15 cellular contexts compared by ENCODE assay signal in genomic region chr2:167134381-167135072, GRCh38.
DNase-seq lines count a peak whose midpoint lies in the region; ATAC-seq, FAIRE-seq and TF ChIP-seq lines count a peak whose summit lies in the region.
"Had no signal": no experiment of that assay in that cellular context is flagged by ENCODE, and none has a peak within 500 bp of the region (broad histone marks: within the 10 kb centered on the region; RNA-seq: fewer than 3 reads in every experiment).

No MANE protein-coding gene starts in this region.

- ATAC-seq in GM21423 (IDR thresholded peaks at IDR 0.05; ENCODE audit: unreplicated experiment) (no peak), GM18870 (IDR thresholded peaks at IDR 0.05; ENCODE audit: unreplicated experiment) (no peak), HG02610 (IDR thresholded peaks at IDR 0.05; ENCODE audit: unreplicated experiment) (no peak)
- no peak for ATAC-seq in stimulated activated naive CD8-positive, alpha-beta T cell treated with anti-CD3 and anti-CD28 coated beads, Interleukin-15, Interleukin-2, amounts not matched to agents 100 U/mL and 50 U/mL, for 24 hours

- H2AFZ ChIP-seq in SK-N-SH (ENCODE audit: low read depth), result no peak overlapping the region

- H3K4me3 ChIP-seq in SK-N-SH (ENCODE audit: low read depth in 2 of 2, low read length in 1 of 2), result peak overlapping the region in 1 of 2 experiments; percentile 1; a peak in 1 of 4 replicates
- H3K4me3 ChIP-seq: Peyer's patch had no signal

- POLR2A ChIA-PET in SK-N-SH (lab: Yijun Ruan, JAX), result no interaction called here

- peak overlapping the region; percentile 22 to 61; a peak in 3 of 4 replicates for H3K27ac ChIP-seq in SK-N-SH (ENCODE audit: low read depth in 2 of 2, low read length in 1 of 2)
- H3K27ac ChIP-seq: Peyer's patch had no signal

- peak; percentile 23 to 95; a peak in 2 of 4 replicates for TF ChIP-seq EP300 in SK-N-SH (IDR thresholded peaks at IDR 0.05; ENCODE audit: borderline replicate concordance in 1 of 2, low read depth in 1 of 2, low read length in 1 of 2)

- H3K27me3 ChIP-seq in SK-N-SH (ENCODE audit: insufficient read depth), result no peaks in the 10 kb centered on the region
- H3K27me3 ChIP-seq: Peyer's patch had no signal

- DNase-seq in AG09319 (ENCODE audit: extremely low read depth, low read depth) (peak; percentile 19), HTR-8/SVneo (ENCODE audit: insufficient read length, low spot score) (peak; percentile 48), SK-N-SH (no peak), fibroblast of the conjunctiva (ENCODE audit: low read depth) (peak; percentile 31)
- no peak for DNase-seq in stimulated activated naive CD8-positive, alpha-beta T cell treated with anti-CD3 and anti-CD28 coated beads, Interleukin-15, Interleukin-2, amounts not matched to agents 100 U/mL and 50 U/mL, for 24 hours
- DNase-seq: activated naive CD4-positive, alpha-beta T cell treated with anti-CD3 and anti-CD28 coated beads for 36 hours; COR-L47; endodermal cell; islet precursor cell; MV-4-11; Peyer's patch; stimulated activated CD4-positive, alpha-beta T cell treated with anti-CD3 and anti-CD28 coated beads, Interleukin-4, amount 100 ng/mL, for 4 hours had no signal

- CTCF ChIA-PET in SK-N-SH (lab: Yijun Ruan, JAX), result no interaction called here

- H3K36me3 ChIP-seq in SK-N-SH (replicated peaks in 1 of 2; ENCODE audit: control insufficient read depth in 1 of 2, insufficient read depth in 2 of 2, low read length in 1 of 2), result no peaks in the 10 kb centered on the region
- H3K36me3 ChIP-seq: Peyer's patch had no signal

- no peak overlapping the region for H3K9ac ChIP-seq in SK-N-SH

- WGBS in SK-N-SH (ENCODE audit: low lambda C conversion rate), result 16% methylated on average over 6 of the region's 6 CpGs

- H3K9me2 ChIP-seq in SK-N-SH, result no peaks in the 10 kb centered on the region

- TF ChIP-seq CTCF in AG09319 (IDR thresholded peaks at IDR 0.05; ENCODE audit: low read depth, low read length) (no peak), SK-N-SH (IDR thresholded peaks at IDR 0.05) (no peak)

- peaks cover 20% of the 10 kb centered on the region for H3F3A ChIP-seq in SK-N-SH (replicated peaks; ENCODE audit: insufficient read depth)

- H3K79me2 ChIP-seq in SK-N-SH (ENCODE audit: insufficient read depth), result no peaks in the 10 kb centered on the region

- TF ChIP-seq RAD21 in SK-N-SH (IDR thresholded peaks at IDR 0.05; ENCODE audit: low read length), result no peak

- no peaks in the 10 kb centered on the region for H4K20me1 ChIP-seq in SK-N-SH (ENCODE audit: insufficient read depth)

- FAIRE-seq in HTR-8/SVneo (lab: Jason Lieb, UNC), result no peak

- H3K4me1 ChIP-seq in SK-N-SH (ENCODE audit: control insufficient read depth in 1 of 2, insufficient read depth in 2 of 2, low read depth in 1 of 2, low read length in 1 of 2), result peaks cover 0 to 23% of the 10 kb centered on the region in 2 experiments; a peak in 2 of 4 replicates
- H3K4me1 ChIP-seq: Peyer's patch had no signal

- peak overlapping the region; percentile 36; the same call in 1 of the 2 replicates for H3K4me2 ChIP-seq in SK-N-SH

- H3K9me3 ChIP-seq in SK-N-SH, result no peaks in the 10 kb centered on the region
- H3K9me3 ChIP-seq: Peyer's patch had no signal

TF ChIP-seq in SK-N-SH, 30 proteins besides CTCF, POLR2A, EP300 and RAD21 (continues in another document):
- TF ChIP-seq MAX (IDR thresholded peaks at IDR 0.05; ENCODE audit: low read depth) (peak; percentile 37; the same call in 1 of the 2 replicates), TCF12 (IDR thresholded peaks at IDR 0.05) (peak; percentile 97), REST (IDR thresholded peaks at IDR 0.05; ENCODE audit: low read depth, low read length) (no peak), RCOR1 (IDR thresholded peaks at IDR 0.05; ENCODE audit: low read length) (no peak), MXI1 (IDR thresholded peaks at IDR 0.05; ENCODE audit: low read depth, low read length) (no peak), ZBTB33 (IDR thresholded peaks at IDR 0.05; ENCODE audit: borderline replicate concordance, low read depth) (0 out of 2 replicates have a peak, but pooled peaks have one; percentile 67), FOSL2 (IDR thresholded peaks at IDR 0.05; ENCODE audit: borderline replicate concordance, low read depth) (peak; percentile 95), GABPA (IDR thresholded peaks at IDR 0.05; ENCODE audit: low read depth) (no peak), SMC3 (IDR thresholded peaks at IDR 0.05; ENCODE audit: low read depth, low read length) (no peak), YY1 (IDR thresholded peaks at IDR 0.05; ENCODE audit: low read depth) (0 out of 2 replicates have a peak, but pooled peaks have one; percentile 20), EZH2phosphoT487 (IDR thresholded peaks at IDR 0.05; ENCODE audit: borderline replicate concordance, low read depth) (no peak), FOXM1 (IDR thresholded peaks at IDR 0.05; ENCODE audit: low read depth) (peak; percentile 74; the same call in 1 of the 2 replicates), FOXJ3 (CRISPR knock-in tag; IDR thresholded peaks at IDR 0.05) (no peak), GATA2 (CRISPR knock-in tag; IDR thresholded peaks at IDR 0.05) (no peak), RFX5 (IDR thresholded peaks at IDR 0.05; ENCODE audit: low read length) (no peak), NFIC (IDR thresholded peaks at IDR 0.05; ENCODE audit: borderline replicate concordance) (peak; percentile 83; the same call in 1 of the 2 replicates), RXRA (IDR thresholded peaks at IDR 0.05; ENCODE audit: borderline replicate concordance, low read depth) (peak; percentile 67; the same call in 1 of the 2 replicates), TEAD4 (IDR thresholded peaks at IDR 0.05; ENCODE audit: borderline replicate concordance, insufficient read depth) (peak; percentile 83), IRF3 (IDR thresholded peaks at IDR 0.05; ENCODE audit: low read depth, low read length) (no peak), USF1 (IDR thresholded peaks at IDR 0.05; ENCODE audit: borderline replicate concordance, low read depth) (no peak), SIN3A (IDR thresholded peaks at IDR 0.05; ENCODE audit: borderline replicate concordance, low read depth, low read length) (no peak), NRF1 (IDR thresholded peaks at IDR 0.05; ENCODE audit: low read depth, low read length) (no peak)

Comparison
In these comparisons a context has a peak if more than half of its experiments do, and no peak if none do; other contexts are left out.
1. DNase-seq: peak in AG09319 (single experiment), HTR-8/SVneo (single experiment) and fibroblast of the conjunctiva (single experiment); none in SK-N-SH (single experiment) and stimulated activated naive CD8-positive, alpha-beta T cell treated with anti-CD3 and anti-CD28 coated beads, Interleukin-15, Interleukin-2, amounts not matched to agents 100 U/mL and 50 U/mL, for 24 hours (single experiment).